11 cellular contexts compared by ENCODE assay signal in genomic region chr2:191631754-191632153, GRCh38. TPM values are rescaled to one million over a fixed set of nuclear protein-coding genes. Genes with fewer than 3 reads are reported as not detected.
A peak's percentile ranks its signal among the peaks of the same experiment; 100 is the strongest.
DNase-seq lines count a peak whose midpoint lies in the region; ATAC-seq, FAIRE-seq and TF ChIP-seq lines count a peak whose summit lies in the region.
"Had no signal": no experiment of that assay in that cellular context is flagged by ENCODE, and none has a peak within 500 bp of the region (broad histone marks: within the 10 kb centered on the region; RNA-seq: fewer than 3 reads in every experiment).

No MANE protein-coding gene starts in this region.

- no peak overlapping the region for H3K9ac ChIP-seq in SK-N-MC (ENCODE audit: insufficient read length)
- H3K9ac ChIP-seq: BLaER1 treated with 17β-estradiol and CSF1 and Interleukin-3, amounts not matched to agents 10 nM and 100 nM had no signal

- H3K27ac ChIP-seq in A549 (peak overlapping the region; percentile 27 to 67; a peak in 5 of 6 replicates), SK-N-MC (no peak overlapping the region), small intestine (ENCODE audit: low read depth in 1 of 2, low read length in 1 of 2) (no peak overlapping the region)
- H3K27ac ChIP-seq: BLaER1 treated with 17β-estradiol and CSF1 and Interleukin-3, amounts not matched to agents 10 nM and 100 nM; heart left ventricle had no signal

- peaks cover 41% of the 10 kb centered on the region for H3K4me1 Mint-ChIP-seq in activated CD8-positive, alpha-beta T cell treated with anti-CD3 and anti-CD28 coated beads, Interleukin-2, amount 10 ng/mL, durations not matched to agents 7 days and 5 days (ENCODE audit: low read depth)

- peak in 1 of 2 experiments; percentile 52 for DNase-seq in A549 (ENCODE audit: low read depth in 1 of 2, low spot score in 1 of 2)
- peak; percentile 56 for DNase-seq in HCEC 1CT
- peak; percentile 86 for DNase-seq in SK-N-MC (ENCODE audit: low read depth, low spot score)
- peak; percentile 41 for DNase-seq in left cardiac atrium
- DNase-seq in activated CD8-positive, alpha-beta T cell treated with anti-CD3 and anti-CD28 coated beads, Interleukin-2, amount 10 ng/mL, durations not matched to agents 7 days and 5 days, result no peak
- no peak for DNase-seq in small intestine
- DNase-seq: caudate nucleus had no signal

- H3K27ac Mint-ChIP-seq in activated CD8-positive, alpha-beta T cell treated with anti-CD3 and anti-CD28 coated beads, Interleukin-2, amount 10 ng/mL, durations not matched to agents 7 days and 5 days, result no peak overlapping the region

- H3K36me3 ChIP-seq in SK-N-MC (ENCODE audit: insufficient read depth, low read length), result no peaks in the 10 kb centered on the region
- no peaks in the 10 kb centered on the region for H3K36me3 ChIP-seq in small intestine (ENCODE audit: control insufficient read depth in 2 of 2, insufficient read depth in 2 of 2, low read length in 2 of 2)
- H3K36me3 ChIP-seq: BLaER1 treated with 17β-estradiol and CSF1 and Interleukin-3, amounts not matched to agents 10 nM and 100 nM; heart left ventricle had no signal

- H3K9me3 ChIP-seq in A549 (no peaks in the 10 kb centered on the region), SK-N-MC (ENCODE audit: low read depth, low read length) (no peaks in the 10 kb centered on the region), small intestine (ENCODE audit: control insufficient read depth, low read depth) (no peaks in the 10 kb centered on the region)
- H3K9me3 ChIP-seq: BLaER1 treated with 17β-estradiol and CSF1 and Interleukin-3, amounts not matched to agents 10 nM and 100 nM; heart left ventricle had no signal

- ATAC-seq in A549 (peak; percentile 35 to 53; a peak in 3 of 6 replicates), left cardiac atrium (peak; percentile 70 to 74), HG03196 (IDR thresholded peaks at IDR 0.05; ENCODE audit: unreplicated experiment) (no peak), GM18517 (IDR thresholded peaks at IDR 0.05; ENCODE audit: unreplicated experiment) (no peak)
- ATAC-seq in activated CD8-positive, alpha-beta T cell treated with anti-CD3 and anti-CD28 coated beads, Interleukin-2, amount 10 ng/mL, durations not matched to agents 7 days and 5 days, result no peak
- ATAC-seq: heart left ventricle had no signal

- TF ChIP-seq RAD21 in A549 (conservative IDR thresholded peaks at IDR 0.05 in 1 of 2, IDR thresholded peaks at IDR 0.05 in 1 of 2), result no peak

- intact Hi-C loops in left cardiac atrium (cut with DNase I), result no loop called here

- no peak overlapping the region for H3K4me3 Mint-ChIP-seq in activated CD8-positive, alpha-beta T cell treated with anti-CD3 and anti-CD28 coated beads, Interleukin-2, amount 10 ng/mL, durations not matched to agents 7 days and 5 days

- no peaks in the 10 kb centered on the region for H3K36me3 Mint-ChIP-seq in activated CD8-positive, alpha-beta T cell treated with anti-CD3 and anti-CD28 coated beads, Interleukin-2, amount 10 ng/mL, durations not matched to agents 7 days and 5 days (ENCODE audit: low read depth)

- CTCF ChIA-PET in A549 (lab: Yijun Ruan, JAX), result interaction anchor here (1.0 kb wide), 1 partner anchor 57 kb away, joined by 3 read pairs; no protein-coding TSS in a partner anchor
- CTCF ChIA-PET in activated CD8-positive, alpha-beta T cell treated with anti-CD3 and anti-CD28 coated beads, Interleukin-2, amount 10 ng/mL, durations not matched to agents 7 days and 5 days (lab: Charles Lee), result interaction anchor here (0.7 to 2.0 kb wide), 3 partner anchors 8 to 44 kb away, joined by 3 to 7 read pairs (median 6); no protein-coding TSS in a partner anchor

- TF ChIP-seq CTCF in A549 (IDR thresholded peaks at IDR 0.05), result no peak

- WGBS in A549 (ENCODE audit: missing lambda C conversion rate), result 7% methylated on average over 1 of the region's 1 CpG
- 35 to 72% (median 68%) methylated on average over 1 of the region's 1 CpG for WGBS in small intestine, 3 donors

- TF ChIP-seq EP300 in A549 (IDR thresholded peaks at IDR 0.05), result no peak

- H3K4me2 ChIP-seq in A549, result peak overlapping the region; percentile 52

- POLR2A ChIA-PET in A549 (lab: Yijun Ruan, JAX), result interaction anchor here (1.1 kb wide), 1 partner anchor 46 kb away, joined by 9 read pairs; the partner anchor contains the start of gene NABP1
- POLR2A ChIA-PET in activated CD8-positive, alpha-beta T cell treated with anti-CD3 and anti-CD28 coated beads, Interleukin-2, amount 10 ng/mL, durations not matched to agents 7 days and 5 days (lab: Charles Lee), result interaction anchor here (0.6 to 5.0 kb wide), 3 partner anchors 13 to 46 kb away, joined by 3 to 32 read pairs (median 3); partner anchors contain the start of gene NABP1

- H3K27me3 ChIP-seq in small intestine (ENCODE audit: control insufficient read depth in 2 of 2, insufficient read depth in 2 of 2, low read length in 2 of 2), result no peaks in the 10 kb centered on the region
- H3K27me3 ChIP-seq: BLaER1 treated with 17β-estradiol and CSF1 and Interleukin-3, amounts not matched to agents 10 nM and 100 nM had no signal

- H3K9me3 Mint-ChIP-seq in activated CD8-positive, alpha-beta T cell treated with anti-CD3 and anti-CD28 coated beads, Interleukin-2, amount 10 ng/mL, durations not matched to agents 7 days and 5 days (ENCODE audit: insufficient read depth), result no peaks in the 10 kb centered on the region

- TF ChIP-seq POLR2A in A549 (IDR thresholded peaks at IDR 0.05; ENCODE audit: low read length), result no peak

- H3K4me1 ChIP-seq in A549 (peaks cover 37% of the 10 kb centered on the region), small intestine (ENCODE audit: control insufficient read depth in 2 of 2, insufficient read depth in 1 of 2, low read depth in 1 of 2, low read length in 1 of 2) (no peaks in the 10 kb centered on the region)

- FAIRE-seq in A549 (lab: Jason Lieb, UNC), result no peak
- FAIRE-seq in small intestine (lab: Jason Lieb, UNC), result no peak

- H3K4me3 ChIP-seq in A549 (no peak overlapping the region), SK-N-MC (no peak overlapping the region), small intestine (ENCODE audit: low read depth in 1 of 2, low read length in 2 of 2) (no peak overlapping the region)
- H3K4me3 ChIP-seq: BLaER1 treated with 17β-estradiol and CSF1 and Interleukin-3, amounts not matched to agents 10 nM and 100 nM; heart left ventricle had no signal

- H3K27me3 Mint-ChIP-seq in activated CD8-positive, alpha-beta T cell treated with anti-CD3 and anti-CD28 coated beads, Interleukin-2, amount 10 ng/mL, durations not matched to agents 7 days and 5 days (ENCODE audit: low read depth), result peaks cover 2% of the 10 kb centered on the region

TF ChIP-seq in A549, 52 proteins besides CTCF, POLR2A, EP300 and RAD21:
- TF ChIP-seq EHF (CRISPR knock-in tag; IDR thresholded peaks at IDR 0.05) (no peak), USF2 (IDR thresholded peaks at IDR 0.05) (no peak), RNF2 (IDR thresholded peaks at IDR 0.05; ENCODE audit: borderline replicate concordance, low read depth) (no peak), GATA3 (IDR thresholded peaks at IDR 0.05; ENCODE audit: borderline replicate concordance) (no peak), BHLHE40 (IDR thresholded peaks at IDR 0.05; ENCODE audit: low read depth, low read length) (no peak), PHF8 (IDR thresholded peaks at IDR 0.05; ENCODE audit: borderline replicate concordance, low read depth) (no peak), RCOR1 (IDR thresholded peaks at IDR 0.05; ENCODE audit: low read depth, low read length) (no peak), CEBPB (IDR thresholded peaks at IDR 0.05) (peak; percentile 60 to 70; a peak in 3 of 4 replicates), MAZ (IDR thresholded peaks at IDR 0.05; ENCODE audit: borderline replicate concordance, low read depth, low read length) (no peak)

RNA-seq across cellular contexts. Expression of gene NABP1, which starts 46.2 kb away (rescaled TPM):
- 13.6 and 22.4 TPM in 2 replicates for polyA plus RNA-seq in A549 (2011; rRNA removed)
- 1.7 and 1.8 TPM in 2 replicates for polyA plus RNA-seq in A549 (2012; cell fraction: cytosol; rRNA removed)
- 2.9 and 4.9 TPM in 2 replicates for polyA plus RNA-seq in A549 (2012; cell fraction: nucleus; rRNA removed)
- polyA plus RNA-seq in A549 (2017; fragmentation: RNase III; extraction: RNeasy Plus Mini Kit Qiagen cat#74134 plus additional on column Dnase treatment), result 21.9 to 22.2 TPM (median 21.9 TPM) in 3 replicates
- polyA minus RNA-seq in A549 (2011; rRNA and poly(A)+ RNA removed), result 19.0 and 21.4 TPM in 2 replicates
- 10 to 100 TPM; 16.2 to 19.8 TPM for total RNA-seq in left cardiac atrium
- 10 to 100 TPM; 52.4 to 54.1 TPM for total RNA-seq in activated CD8-positive, alpha-beta T cell treated with anti-CD3 and anti-CD28 coated beads, Interleukin-2, amount 10 ng/mL, durations not matched to agents 7 days and 5 days
- 10 to 100 TPM; 14.4 to 44.7 (median 33.0) TPM for polyA plus RNA-seq in small intestine

Comparison
In these comparisons a context has a peak if more than half of its experiments do, and no peak if none do; other contexts are left out.
1. ATAC-seq: peak in A549 (2 of 2) and left cardiac atrium (2 of 2); none in activated CD8-positive, alpha-beta T cell treated with anti-CD3 and anti-CD28 coated beads, Interleukin-2, amount 10 ng/mL, durations not matched to agents 7 days and 5 days (single experiment), HG03196 (single experiment) and GM18517 (single experiment).
2. DNase-seq: peak in HCEC 1CT (single experiment), SK-N-MC (single experiment) and left cardiac atrium (single experiment); none in activated CD8-positive, alpha-beta T cell treated with anti-CD3 and anti-CD28 coated beads, Interleukin-2, amount 10 ng/mL, durations not matched to agents 7 days and 5 days (single experiment) and small intestine (single experiment).
3. H3K27ac ChIP-seq: peak in A549 (2 of 2); none in SK-N-MC (single experiment) and small intestine (0 of 2).